ENCODE assay signal across 11 cellular contexts in genomic region chr5:141155540-141156374, GRCh38. TPM values are rescaled to one million over a fixed set of nuclear protein-coding genes. Genes with fewer than 3 reads are reported as not detected.
DNase-seq lines count a peak whose midpoint lies in the region; ATAC-seq and TF ChIP-seq lines count a peak whose summit lies in the region.
"Had no signal": no experiment of that assay in that cellular context is flagged by ENCODE, and none has a peak within 500 bp of the region (broad histone marks: within the 10 kb centered on the region; RNA-seq: fewer than 3 reads in every experiment).

No MANE protein-coding gene starts in this region.

- H3K27me3 ChIP-seq in foreskin keratinocyte, result no peaks in the 10 kb centered on the region
- H3K27me3 ChIP-seq: tibial artery had no signal

- no peak overlapping the region for H3K27ac ChIP-seq in foreskin keratinocyte
- H3K27ac ChIP-seq: tibial artery had no signal

- H3K4me1 ChIP-seq in ES-I3 (ENCODE audit: insufficient read depth, low read length) (no peaks in the 10 kb centered on the region), foreskin keratinocyte (no peaks in the 10 kb centered on the region)
- H3K4me1 ChIP-seq: tibial artery had no signal

- H3K9me3 ChIP-seq in ES-I3 (ENCODE audit: control insufficient read depth, insufficient read depth, low read length), result no peaks in the 10 kb centered on the region

- H3K36me3 ChIP-seq in ES-I3 (ENCODE audit: insufficient read depth, low read length), result no peaks in the 10 kb centered on the region

- DNase-seq in NCI-H2227 (lab: John Stamatoyannopoulos, UW; ENCODE audit: unreplicated experiment), result peak; percentile 50
- DNase-seq in foreskin keratinocyte, result no peak
- DNase-seq in ecto neural progenitor cell (ENCODE audit: low spot score), result no peak
- no peak for DNase-seq in MV-4-11 (lab: John Stamatoyannopoulos, UW)
- DNase-seq: effector CD4-positive, alpha-beta T cell; NCI-H345; T-helper 17 cell; tibial artery had no signal

- H3K9ac ChIP-seq in ES-I3 (ENCODE audit: low read depth, low read length), result peak overlapping the region; percentile 41

- peak; percentile 5 for TF ChIP-seq CTCF in foreskin keratinocyte (conservative IDR thresholded peaks at IDR 0.05)

- ATAC-seq in foreskin keratinocyte, result no peak
- ATAC-seq in HG02798 (IDR thresholded peaks at IDR 0.05; ENCODE audit: poor library complexity, unreplicated experiment), result no peak
- ATAC-seq: T-helper 17 cell had no signal

RNA-seq across cellular contexts. Expression of gene PCDHB6, which starts 5.9 kb away (rescaled TPM):
- total RNA-seq in foreskin keratinocyte, result 0.07 TPM in 1 of 2 replicates, not detected in the other
- polyA plus RNA-seq in foreskin keratinocyte, result 0.02 TPM in 1 of 2 replicates, not detected in the other
- total RNA-seq: HT-29, T-helper 17 cell had no signal

RNA-seq across cellular contexts. Expression of gene PCDHB7, which starts 16.7 kb away (rescaled TPM):
- total RNA-seq in foreskin keratinocyte, result 0.03 TPM in 1 of 2 replicates, not detected in the other
- polyA plus RNA-seq in foreskin keratinocyte, result not detected in 2 replicates
- total RNA-seq: T-helper 17 cell had no signal

RNA-seq across cellular contexts. Expression of gene PCDHB5, which starts 20.8 kb away (rescaled TPM):
- 0.04 and 0.10 TPM in 2 replicates for total RNA-seq in foreskin keratinocyte
- polyA plus RNA-seq in foreskin keratinocyte, result 0.03 TPM in 1 of 2 replicates, not detected in the other
- total RNA-seq: HT-29 had no signal

RNA-seq across cellular contexts. Expression of gene PCDHB8, which starts 21.8 kb away (rescaled TPM):
- not detected in 2 replicates for total RNA-seq in foreskin keratinocyte
- not detected in 2 replicates for polyA plus RNA-seq in foreskin keratinocyte
- total RNA-seq: HT-29, T-helper 17 cell had no signal

RNA-seq across cellular contexts. Expression of gene PCDHB16, which starts 26.4 kb away (rescaled TPM):
- total RNA-seq in foreskin keratinocyte, result not detected in 2 replicates
- not detected in 2 replicates for polyA plus RNA-seq in foreskin keratinocyte
- total RNA-seq: T-helper 17 cell had no signal
